ENCODE assay signal across 14 cellular contexts in genomic region chr1:199854681-199855321, GRCh38.
"Had no signal": no experiment of that assay in that cellular context is flagged by ENCODE, and none has a peak within 500 bp of the region (broad histone marks: within the 10 kb centered on the region; RNA-seq: fewer than 3 reads in every experiment).

No MANE protein-coding gene starts in this region.

- H3K27me3 ChIP-seq: sigmoid colon, stomach, testis, upper lobe of right lung had no signal

- H3K4me3 ChIP-seq: coronary artery, lower lobe of right lung, sigmoid colon, stomach, testis, upper lobe of right lung had no signal

- H3K9me3 ChIP-seq: lower lobe of right lung, sigmoid colon, stomach, testis, upper lobe of right lung had no signal

- H3K4me1 ChIP-seq: sigmoid colon, stomach, testis had no signal

- ATAC-seq: left colon, lower lobe of right lung, upper lobe of right lung had no signal

- DNase-seq: activated CD4-positive, alpha-beta memory T cell treated with anti-CD3 and anti-CD28 coated beads, Interleukin-2, amount 10 ng/mL, durations not matched to agents 7 days and 5 days; activated CD4-positive, alpha-beta T cell treated with anti-CD3 and anti-CD28 coated beads for 4 hours; activated effector memory CD4-positive, alpha-beta T cell treated with Interleukin-2 at 50 U/mL for 16 hours; activated T-cell treated with anti-CD3 and anti-CD28 coated beads, Interleukin-2, amount 50 U/mL, for 24 hours; head of caudate nucleus; left colon; lower lobe of right lung; sigmoid colon; stimulated activated CD4-positive, alpha-beta T cell treated with anti-CD3 and anti-CD28 coated beads, Interleukin-12 subunit alpha, Interleukin-12 subunit beta, amount 100 ng/mL, for 4 hours; stimulated activated CD4-positive, alpha-beta T cell treated with anti-CD3 and anti-CD28 coated beads, Interleukin-2, amount 100 ng/mL, for 24 hours; stomach; testis; upper lobe of right lung had no signal

- H3K36me3 ChIP-seq: lower lobe of right lung, sigmoid colon, stomach, upper lobe of right lung had no signal

- H3K27ac ChIP-seq: coronary artery, lower lobe of right lung, sigmoid colon, stomach, testis, upper lobe of right lung had no signal
